In the genomic region with DNA sequence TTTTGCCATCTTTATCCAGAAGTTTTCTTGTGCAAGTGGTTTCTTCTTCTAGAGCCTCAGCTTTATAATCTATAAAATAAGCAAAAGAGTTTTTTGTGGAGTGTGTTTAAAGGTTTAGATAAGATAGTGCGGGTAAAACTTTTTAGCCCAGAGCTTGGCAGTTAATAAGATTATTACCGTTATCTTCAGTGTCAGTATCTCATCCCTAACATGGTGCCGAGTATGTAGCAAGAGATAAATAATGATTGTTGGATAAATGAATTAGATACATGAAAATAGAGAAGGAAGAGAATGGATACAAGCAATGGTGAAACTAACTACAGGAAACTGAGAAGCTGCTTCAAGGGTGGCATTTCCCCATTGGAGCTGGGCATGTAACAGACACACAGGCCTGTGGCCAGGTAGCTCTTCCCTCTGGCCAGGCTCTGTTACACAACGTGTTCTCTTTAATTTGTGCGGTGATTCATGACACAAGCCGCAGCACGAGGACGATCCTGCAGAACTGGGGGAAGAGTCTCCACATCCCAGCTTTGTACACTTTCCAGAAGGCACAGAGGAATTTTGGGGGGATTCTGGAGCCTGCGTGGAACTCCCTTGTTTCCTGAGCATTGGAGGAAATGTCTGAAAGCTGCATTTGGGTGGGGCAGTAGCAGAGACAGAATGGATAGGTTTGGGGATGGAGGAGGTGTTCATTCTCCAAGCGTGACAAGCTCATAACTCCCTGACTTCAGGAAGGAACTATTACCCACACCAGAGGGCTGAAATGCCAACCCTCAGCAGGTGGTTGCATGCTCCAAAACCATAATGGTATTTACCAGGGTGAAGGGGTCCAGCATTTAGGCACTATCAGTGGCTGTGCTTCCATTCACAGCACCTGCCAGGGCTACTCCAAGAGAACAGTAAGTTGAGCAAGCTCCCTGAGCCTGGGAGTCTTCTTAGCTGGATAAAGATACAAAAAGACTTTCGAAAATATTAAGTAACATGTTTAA, we compare ENCODE assay signal across 1 cellular context.
TF ChIP-seq lines count a peak whose summit lies in the region.

No MANE protein-coding gene starts in this region.

TF ChIP-seq in K562, 482 proteins besides CTCF, POLR2A, EP300 and RAD21 (continued from another document and continues in another):
- TF ChIP-seq E2F6 (IDR thresholded peaks at IDR 0.05; ENCODE audit: borderline replicate concordance in 1 of 2, extremely low read depth in 1 of 2, insufficient read depth in 1 of 2, insufficient read length in 1 of 2, low read depth in 1 of 2, low read length in 1 of 2, poor library complexity in 1 of 2, severe bottlenecking in 1 of 2) (peak in 1 of 2 experiments; percentile 30), BCOR (IDR thresholded peaks at IDR 0.05) (no peak), ATF6 (CRISPR knock-in tag; IDR thresholded peaks at IDR 0.05) (0 out of 2 replicates have a peak, but pooled peaks have one; percentile 33), PRPF4 (IDR thresholded peaks at IDR 0.05; ENCODE audit: insufficient read depth, low read depth, low read length, poor library complexity, severe bottlenecking) (no peak), IRF2 (CRISPR knock-in tag; IDR thresholded peaks at IDR 0.05) (no peak), RCOR1 (IDR thresholded peaks at IDR 0.05; ENCODE audit: borderline replicate concordance in 1 of 2, low read depth in 2 of 2, low read length in 2 of 2) (0 out of 4 replicates have a peak, but pooled peaks of 1 of the 2 experiments have one; percentile 4), MEF2D (tag; conservative IDR thresholded peaks at IDR 0.05; ENCODE audit: low read depth) (no peak), SP1 (CRISPR knock-in tag; IDR thresholded peaks at IDR 0.05) (no peak), PTRF (tag; IDR thresholded peaks at IDR 0.05) (no peak), TRIM28 (IDR thresholded peaks at IDR 0.05) (no peak), FOXK2 (conservative IDR thresholded peaks at IDR 0.05 in 1 of 2, IDR thresholded peaks at IDR 0.05 in 1 of 2; ENCODE audit: low read depth in 2 of 2) (no peak), SRSF1 (IDR thresholded peaks at IDR 0.05; ENCODE audit: low read depth, low read length) (no peak), ZNF197 (CRISPR knock-in tag; IDR thresholded peaks at IDR 0.05; ENCODE audit: low read depth) (no peak), NR4A1 (CRISPR knock-in tag; IDR thresholded peaks at IDR 0.05) (no peak), NR4A1 (tag; IDR thresholded peaks at IDR 0.05) (no peak), ZNF184 (CRISPR knock-in tag; IDR thresholded peaks at IDR 0.05) (no peak), PREB (CRISPR knock-in tag; IDR thresholded peaks at IDR 0.05) (no peak), CBFA2T3 (IDR thresholded peaks at IDR 0.05) (peak; percentile 35; the same call in 1 of the 2 replicates), USF2 (CRISPR knock-in tag; IDR thresholded peaks at IDR 0.05) (no peak), VEZF1 (CRISPR knock-in tag; IDR thresholded peaks at IDR 0.05) (no peak), IRF1 (CRISPR knock-in tag; IDR thresholded peaks at IDR 0.05; ENCODE audit: borderline replicate concordance) (no peak), SMARCA5 (IDR thresholded peaks at IDR 0.05) (no peak), TEAD4 (IDR thresholded peaks at IDR 0.05; ENCODE audit: low read length) (0 out of 2 replicates have a peak, but pooled peaks have one; percentile 27), TEAD4 (CRISPR knock-in tag; IDR thresholded peaks at IDR 0.05; ENCODE audit: borderline replicate concordance) (no peak), ARID1B (IDR thresholded peaks at IDR 0.05) (0 out of 2 replicates have a peak, but pooled peaks have one; percentile 10), SMARCE1 (IDR thresholded peaks at IDR 0.05) (0 out of 2 replicates have a peak, but pooled peaks have one; percentile 28), HNRNPH1 (optimal IDR thresholded peaks at IDR 0.05; ENCODE audit: low read depth, low read length) (no peak), PHB (CRISPR knock-in tag; IDR thresholded peaks at IDR 0.05) (no peak), ZNF830 (CRISPR knock-in tag; IDR thresholded peaks at IDR 0.05) (no peak), SMARCA4 (IDR thresholded peaks at IDR 0.05) (no peak), POLR3A (IDR thresholded peaks at IDR 0.05; ENCODE audit: borderline replicate concordance, extremely low read depth, insufficient read depth, insufficient read length) (no peak), EWSR1 (IDR thresholded peaks at IDR 0.05; ENCODE audit: borderline replicate concordance, low read depth, partially characterized antibody) (no peak), CBFB (CRISPR knock-in tag; IDR thresholded peaks at IDR 0.05) (no peak), ZSCAN29 (IDR thresholded peaks at IDR 0.05) (no peak), NUFIP1 (IDR thresholded peaks at IDR 0.05; ENCODE audit: partially characterized antibody) (no peak), PCBP2 (IDR thresholded peaks at IDR 0.05; ENCODE audit: low read depth, low read length, poor library complexity, severe bottlenecking) (no peak)
- TF ChIP-seq, protein P1, sequence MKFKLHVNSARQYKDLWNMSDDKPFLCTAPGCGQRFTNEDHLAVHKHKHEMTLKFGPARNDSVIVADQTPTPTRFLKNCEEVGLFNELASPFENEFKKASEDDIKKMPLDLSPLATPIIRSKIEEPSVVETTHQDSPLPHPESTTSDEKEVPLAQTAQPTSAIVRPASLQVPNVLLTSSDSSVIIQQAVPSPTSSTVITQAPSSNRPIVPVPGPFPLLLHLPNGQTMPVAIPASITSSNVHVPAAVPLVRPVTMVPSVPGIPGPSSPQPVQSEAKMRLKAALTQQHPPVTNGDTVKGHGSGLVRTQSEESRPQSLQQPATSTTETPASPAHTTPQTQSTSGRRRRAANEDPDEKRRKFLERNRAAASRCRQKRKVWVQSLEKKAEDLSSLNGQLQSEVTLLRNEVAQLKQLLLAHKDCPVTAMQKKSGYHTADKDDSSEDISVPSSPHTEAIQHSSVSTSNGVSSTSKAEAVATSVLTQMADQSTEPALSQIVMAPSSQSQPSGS (CRISPR knock-in tag; IDR thresholded peaks at IDR 0.05) = no peak
- TF ChIP-seq, protein P2, sequence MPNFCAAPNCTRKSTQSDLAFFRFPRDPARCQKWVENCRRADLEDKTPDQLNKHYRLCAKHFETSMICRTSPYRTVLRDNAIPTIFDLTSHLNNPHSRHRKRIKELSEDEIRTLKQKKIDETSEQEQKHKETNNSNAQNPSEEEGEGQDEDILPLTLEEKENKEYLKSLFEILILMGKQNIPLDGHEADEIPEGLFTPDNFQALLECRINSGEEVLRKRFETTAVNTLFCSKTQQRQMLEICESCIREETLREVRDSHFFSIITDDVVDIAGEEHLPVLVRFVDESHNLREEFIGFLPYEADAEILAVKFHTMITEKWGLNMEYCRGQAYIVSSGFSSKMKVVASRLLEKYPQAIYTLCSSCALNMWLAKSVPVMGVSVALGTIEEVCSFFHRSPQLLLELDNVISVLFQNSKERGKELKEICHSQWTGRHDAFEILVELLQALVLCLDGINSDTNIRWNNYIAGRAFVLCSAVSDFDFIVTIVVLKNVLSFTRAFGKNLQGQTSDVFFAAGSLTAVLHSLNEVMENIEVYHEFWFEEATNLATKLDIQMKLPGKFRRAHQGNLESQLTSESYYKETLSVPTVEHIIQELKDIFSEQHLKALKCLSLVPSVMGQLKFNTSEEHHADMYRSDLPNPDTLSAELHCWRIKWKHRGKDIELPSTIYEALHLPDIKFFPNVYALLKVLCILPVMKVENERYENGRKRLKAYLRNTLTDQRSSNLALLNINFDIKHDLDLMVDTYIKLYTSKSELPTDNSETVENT (CRISPR knock-in tag; IDR thresholded peaks at IDR 0.05) = no peak
- TF ChIP-seq, protein P3, sequence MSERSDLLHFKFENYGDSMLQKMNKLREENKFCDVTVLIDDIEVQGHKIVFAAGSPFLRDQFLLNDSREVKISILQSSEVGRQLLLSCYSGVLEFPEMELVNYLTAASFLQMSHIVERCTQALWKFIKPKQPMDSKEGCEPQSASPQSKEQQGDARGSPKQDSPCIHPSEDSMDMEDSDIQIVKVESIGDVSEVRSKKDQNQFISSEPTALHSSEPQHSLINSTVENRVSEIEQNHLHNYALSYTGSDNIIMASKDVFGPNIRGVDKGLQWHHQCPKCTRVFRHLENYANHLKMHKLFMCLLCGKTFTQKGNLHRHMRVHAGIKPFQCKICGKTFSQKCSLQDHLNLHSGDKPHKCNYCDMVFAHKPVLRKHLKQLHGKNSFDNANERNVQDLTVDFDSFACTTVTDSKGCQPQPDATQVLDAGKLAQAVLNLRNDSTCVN (CRISPR knock-in tag; IDR thresholded peaks at IDR 0.05) = no peak
- TF ChIP-seq, protein P4, sequence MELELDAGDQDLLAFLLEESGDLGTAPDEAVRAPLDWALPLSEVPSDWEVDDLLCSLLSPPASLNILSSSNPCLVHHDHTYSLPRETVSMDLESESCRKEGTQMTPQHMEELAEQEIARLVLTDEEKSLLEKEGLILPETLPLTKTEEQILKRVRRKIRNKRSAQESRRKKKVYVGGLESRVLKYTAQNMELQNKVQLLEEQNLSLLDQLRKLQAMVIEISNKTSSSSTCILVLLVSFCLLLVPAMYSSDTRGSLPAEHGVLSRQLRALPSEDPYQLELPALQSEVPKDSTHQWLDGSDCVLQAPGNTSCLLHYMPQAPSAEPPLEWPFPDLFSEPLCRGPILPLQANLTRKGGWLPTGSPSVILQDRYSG (tag; conservative IDR thresholded peaks at IDR 0.05; ENCODE audit: low read depth) = no peak
